ENCODE assay signal across 20 cellular contexts in the genomic region with DNA sequence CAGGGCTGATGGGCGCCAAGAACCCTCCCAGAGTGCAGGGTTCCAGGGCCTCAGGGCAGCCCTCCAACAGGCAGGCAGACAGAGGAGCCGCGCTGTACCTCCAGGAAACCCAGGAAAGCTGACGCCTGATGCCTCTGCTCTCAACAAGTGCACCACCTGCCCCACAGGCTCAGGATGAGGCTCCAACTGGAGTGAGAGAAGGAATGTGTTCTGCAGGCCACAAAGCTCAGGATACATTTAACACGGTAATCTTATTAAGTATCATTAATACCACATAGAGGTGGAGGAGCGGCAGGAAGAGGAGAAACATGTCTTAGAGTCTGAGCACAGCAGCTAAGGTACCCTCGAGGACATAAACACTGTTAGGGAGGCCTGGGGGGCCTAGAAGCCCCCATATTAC.
DNase-seq lines count a peak whose midpoint lies in the region; ATAC-seq and TF ChIP-seq lines count a peak whose summit lies in the region.
"Had no signal": no experiment of that assay in that cellular context is flagged by ENCODE, and none has a peak within 500 bp of the region (broad histone marks: within the 10 kb centered on the region; RNA-seq: fewer than 3 reads in every experiment).

No MANE protein-coding gene starts in this region.

- POLR2A ChIA-PET in SK-N-SH (lab: Yijun Ruan, JAX) = interaction anchor here (1.2 kb wide), 1 partner anchor 31 kb away, joined by 3 read pairs; no protein-coding TSS in a partner anchor

- no peak overlapping the region for H4K91ac ChIP-seq in neuronal stem cell (ENCODE audit: low read depth, low read length, poor library complexity)

- H3K79me1 ChIP-seq in neuronal stem cell (ENCODE audit: low read depth, low read length) = no peaks in the 10 kb centered on the region

- H3K9ac ChIP-seq in SK-N-SH (no peak overlapping the region), neuronal stem cell (ENCODE audit: low read depth, low read length, poor library complexity) (no peak overlapping the region), MM.1S (ENCODE audit: low read length) (no peak overlapping the region)
- H3K9ac ChIP-seq: GM23248 had no signal

- WGBS in SK-N-SH (ENCODE audit: low lambda C conversion rate) = 55% methylated on average over 4 of the region's 7 CpGs
- no CpG with 5 or more reads among the region's 7 CpGs for WGBS in neuronal stem cell (ENCODE audit: extremely low coverage in 2 of 2, insufficient read length in 2 of 2, insufficient replicate concordance in 1 of 2), 2 donors

- H4K20me1 ChIP-seq in SK-N-SH (ENCODE audit: insufficient read depth) (no peaks in the 10 kb centered on the region), MM.1S (ENCODE audit: insufficient read depth, low read length) (no peaks in the 10 kb centered on the region)

- peaks cover 0 to 35% of the 10 kb centered on the region in 2 experiments; a peak in 1 of 4 replicates for H3K4me1 ChIP-seq in SK-N-SH (ENCODE audit: control insufficient read depth in 1 of 2, insufficient read depth in 2 of 2, low read depth in 1 of 2, low read length in 1 of 2)
- H3K4me1 ChIP-seq in neuronal stem cell (ENCODE audit: control insufficient read depth in 2 of 2, insufficient read depth in 1 of 2, low read depth in 1 of 2, low read length in 2 of 2) = peaks cover 0 to 8% of the 10 kb centered on the region in 2 donors
- no peaks in the 10 kb centered on the region for H3K4me1 ChIP-seq in MM.1S (ENCODE audit: low read length)

- DNase-seq in SK-N-SH = no peak
- DNase-seq in NCI-H524 treated with DMSO at 0.1 percent for 48 hours (lab: John Stamatoyannopoulos, UW) = peak; percentile 30
- peak; percentile 51 for DNase-seq in WERI-Rb-1
- DNase-seq in neuronal stem cell (ENCODE audit: low spot score) = no peak
- DNase-seq in T-helper 17 cell = no peak
- no peak for DNase-seq in NCI-H1048 (lab: John Stamatoyannopoulos, UW)
- DNase-seq in MM.1S = no peak
- DNase-seq: C1 segment of cervical spinal cord; Calu3; CD4-positive, alpha-beta memory T cell; COR-L47; DMS153; DND-41; GM23248; H7; HCEC 1CT had no signal

- no peaks in the 10 kb centered on the region for H3K4me1 Mint-ChIP-seq in T-helper 17 cell
- H3K4me1 Mint-ChIP-seq: B cell; CD4-positive, alpha-beta memory T cell had no signal

- H3K14ac ChIP-seq in neuronal stem cell (ENCODE audit: low read length) = no peak overlapping the region

- H3K18ac ChIP-seq in neuronal stem cell (ENCODE audit: low read length) = peak overlapping the region; percentile 42

- H3K79me2 ChIP-seq in SK-N-SH (ENCODE audit: insufficient read depth) (no peaks in the 10 kb centered on the region), MM.1S (ENCODE audit: low read length) (no peaks in the 10 kb centered on the region)

- H2BK15ac ChIP-seq in neuronal stem cell (ENCODE audit: low read length) = no peak overlapping the region

- H3K9me3 ChIP-seq in SK-N-SH (no peaks in the 10 kb centered on the region), WERI-Rb-1 (ENCODE audit: severe bottlenecking) (no peaks in the 10 kb centered on the region), neuronal stem cell (replicated peaks in 1 of 2; ENCODE audit: control insufficient read depth in 2 of 2, insufficient read depth in 1 of 2, low read depth in 1 of 2, low read length in 2 of 2) (no peaks in the 10 kb centered on the region), T-helper 17 cell (ENCODE audit: control insufficient read depth, low read length, poor library complexity, severe bottlenecking) (no peaks in the 10 kb centered on the region), MM.1S (replicated peaks; ENCODE audit: insufficient read depth, low read length) (no peaks in the 10 kb centered on the region)

- H2BK120ac ChIP-seq in neuronal stem cell (ENCODE audit: low read depth, low read length) = no peak overlapping the region

- TF ChIP-seq RAD21 in SK-N-SH (IDR thresholded peaks at IDR 0.05; ENCODE audit: low read length) = no peak

- H3K36me3 Mint-ChIP-seq in T-helper 17 cell (ENCODE audit: low read depth) = no peaks in the 10 kb centered on the region
- H3K36me3 Mint-ChIP-seq: CD4-positive, alpha-beta memory T cell had no signal

- no peak overlapping the region for H2AFZ ChIP-seq in SK-N-SH (ENCODE audit: low read depth)
- H2AFZ ChIP-seq in neuronal stem cell (ENCODE audit: low read length) = no peak overlapping the region
- no peak overlapping the region for H2AFZ ChIP-seq in MM.1S (ENCODE audit: low read length)
- H2AFZ ChIP-seq: GM23248 had no signal

- CTCF ChIA-PET in SK-N-SH (lab: Yijun Ruan, JAX) = interaction anchor here (0.9 to 2.1 kb wide), 6 partner anchors 10 to 175 kb away, joined by 3 to 8 read pairs (median 4); a partner anchor contains a TSS

- no peak for ATAC-seq in SK-N-SH treated with all-trans-retinoic acid at 6 μM for 48 hours
- ATAC-seq in T-helper 17 cell = no peak
- ATAC-seq: GM12878 had no signal

- H3K27me3 ChIP-seq in SK-N-SH (ENCODE audit: insufficient read depth) (no peaks in the 10 kb centered on the region), WERI-Rb-1 (ENCODE audit: insufficient read depth, low read depth, severe bottlenecking) (peaks cover 43% of the 10 kb centered on the region), neuronal stem cell (ENCODE audit: control insufficient read depth in 3 of 3, insufficient read depth in 3 of 3, low read depth in 1 of 3, low read length in 3 of 3) (peaks cover 0 to 16% (median 0%) of the 10 kb centered on the region in 3 experiments), MM.1S (replicated peaks; ENCODE audit: insufficient read depth, low read length) (no peaks in the 10 kb centered on the region)

- no peaks in the 10 kb centered on the region for H3F3A ChIP-seq in SK-N-SH (replicated peaks; ENCODE audit: insufficient read depth)
- no peaks in the 10 kb centered on the region for H3F3A ChIP-seq in MM.1S (ENCODE audit: insufficient read depth, low read length)

- no peak overlapping the region for H4K8ac ChIP-seq in neuronal stem cell (ENCODE audit: low read depth, low read length)

- no peak overlapping the region for H2BK5ac ChIP-seq in neuronal stem cell (ENCODE audit: low read length)

- H3K9me2 ChIP-seq in SK-N-SH (no peaks in the 10 kb centered on the region), MM.1S (replicated peaks; ENCODE audit: insufficient read depth, low read length) (no peaks in the 10 kb centered on the region)

- no peak overlapping the region for H3K4me2 ChIP-seq in SK-N-SH
- no peak overlapping the region for H3K4me2 ChIP-seq in neuronal stem cell (ENCODE audit: insufficient read depth, low read length, poor library complexity, severe bottlenecking)
- no peak overlapping the region for H3K4me2 ChIP-seq in MM.1S (ENCODE audit: low read depth, low read length)

- no peak overlapping the region for H3K4ac ChIP-seq in neuronal stem cell (ENCODE audit: low read length)

- H3K4me3 ChIP-seq in SK-N-SH (ENCODE audit: low read depth in 2 of 2, low read length in 1 of 2) = no peak overlapping the region
- no peak overlapping the region for H3K4me3 ChIP-seq in WERI-Rb-1 (ENCODE audit: low read depth, low read length)
- no peak overlapping the region for H3K4me3 ChIP-seq in neuronal stem cell (ENCODE audit: low read length in 2 of 2)
- no peak overlapping the region for H3K4me3 ChIP-seq in MM.1S (ENCODE audit: low read length)
- H3K4me3 ChIP-seq: GM12878, GM23248 had no signal

- no peak overlapping the region for H2BK12ac ChIP-seq in neuronal stem cell (ENCODE audit: low read length)

- TF ChIP-seq CTCF in SK-N-SH (IDR thresholded peaks at IDR 0.05) (no peak), WERI-Rb-1 (IDR thresholded peaks at IDR 0.05; ENCODE audit: low read depth, low read length) (no peak), MM.1S (IDR thresholded peaks at IDR 0.05; ENCODE audit: low read length) (no peak)

- peak overlapping the region; percentile 50 for H2AK5ac ChIP-seq in neuronal stem cell (ENCODE audit: low read depth, low read length)

- no peak for TF ChIP-seq EP300 in SK-N-SH (IDR thresholded peaks at IDR 0.05; ENCODE audit: borderline replicate concordance in 1 of 2, low read depth in 1 of 2, low read length in 1 of 2)

- no peak overlapping the region for H3K4me3 Mint-ChIP-seq in T-helper 17 cell
- H3K4me3 Mint-ChIP-seq: B cell; CD4-positive, alpha-beta memory T cell had no signal

- peaks cover 59% of the 10 kb centered on the region for H3K27me3 Mint-ChIP-seq in T-helper 17 cell
- H3K27me3 Mint-ChIP-seq: B cell had no signal

- no peak overlapping the region for H3K23ac ChIP-seq in neuronal stem cell (ENCODE audit: low read depth, low read length, poor library complexity)

- no peak overlapping the region for H3K27ac Mint-ChIP-seq in T-helper 17 cell
- H3K27ac Mint-ChIP-seq: B cell had no signal

- no peak overlapping the region; a peak in 1 of 4 replicates for H3K27ac ChIP-seq in SK-N-SH (ENCODE audit: low read depth in 2 of 2, low read length in 1 of 2)
- H3K27ac ChIP-seq in WERI-Rb-1 = no peak overlapping the region
- H3K27ac ChIP-seq in neuronal stem cell (replicated peaks; ENCODE audit: low read length) = no peak overlapping the region
- no peak overlapping the region for H3K27ac ChIP-seq in MM.1S (ENCODE audit: low read length)
- H3K27ac ChIP-seq: 22Rv1, GM23248 had no signal

- no peaks in the 10 kb centered on the region for H3K36me3 ChIP-seq in SK-N-SH (replicated peaks in 1 of 2; ENCODE audit: control insufficient read depth in 1 of 2, insufficient read depth in 2 of 2, low read length in 1 of 2)
- no peaks in the 10 kb centered on the region for H3K36me3 ChIP-seq in WERI-Rb-1
- no peaks in the 10 kb centered on the region for H3K36me3 ChIP-seq in neuronal stem cell (replicated peaks in 1 of 2; ENCODE audit: control insufficient read depth in 2 of 2, insufficient read depth in 2 of 2, low read length in 2 of 2)
- H3K36me3 ChIP-seq in MM.1S (replicated peaks; ENCODE audit: insufficient read depth, low read length) = no peaks in the 10 kb centered on the region

TF ChIP-seq in SK-N-SH, 30 proteins besides CTCF, POLR2A, EP300 and RAD21:
- TF ChIP-seq RCOR1 (IDR thresholded peaks at IDR 0.05; ENCODE audit: low read length) (peak; percentile 25; the same call in 1 of the 2 replicates), JUND (IDR thresholded peaks at IDR 0.05) (no peak)

TF ChIP-seq in SK-N-SH treated with all-trans-retinoic acid at 6 μM for 48 hours, 23 proteins besides CTCF, POLR2A, EP300 and RAD21 (continues in another document):
- TF ChIP-seq, protein P1, sequence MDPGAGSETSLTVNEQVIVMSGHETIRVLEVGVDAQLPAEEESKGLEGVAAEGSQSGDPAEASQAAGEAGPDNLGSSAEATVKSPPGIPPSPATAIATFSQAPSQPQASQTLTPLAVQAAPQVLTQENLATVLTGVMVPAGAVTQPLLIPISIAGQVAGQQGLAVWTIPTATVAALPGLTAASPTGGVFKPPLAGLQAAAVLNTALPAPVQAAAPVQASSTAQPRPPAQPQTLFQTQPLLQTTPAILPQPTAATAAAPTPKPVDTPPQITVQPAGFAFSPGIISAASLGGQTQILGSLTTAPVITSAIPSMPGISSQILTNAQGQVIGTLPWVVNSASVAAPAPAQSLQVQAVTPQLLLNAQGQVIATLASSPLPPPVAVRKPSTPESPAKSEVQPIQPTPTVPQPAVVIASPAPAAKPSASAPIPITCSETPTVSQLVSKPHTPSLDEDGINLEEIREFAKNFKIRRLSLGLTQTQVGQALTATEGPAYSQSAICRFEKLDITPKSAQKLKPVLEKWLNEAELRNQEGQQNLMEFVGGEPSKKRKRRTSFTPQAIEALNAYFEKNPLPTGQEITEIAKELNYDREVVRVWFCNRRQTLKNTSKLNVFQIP (CRISPR knock-in tag; IDR thresholded peaks at IDR 0.05; ENCODE audit: borderline replicate concordance, low read depth) = no peak
- no peak for TF ChIP-seq ARNTL (CRISPR knock-in tag; IDR thresholded peaks at IDR 0.05; ENCODE audit: borderline replicate concordance, low read depth)

Comparison
In these comparisons a context has a peak if more than half of its experiments do, and no peak if none do; other contexts are left out.
1. DNase-seq: peak in NCI-H524 treated with DMSO at 0.1 percent for 48 hours (single experiment) and WERI-Rb-1 (single experiment); none in SK-N-SH (single experiment), neuronal stem cell (single experiment), T-helper 17 cell (0 of 3), NCI-H1048 (single experiment) and MM.1S (single experiment).